ENCODE assay signal across 1 cellular context in genomic region chr16:67151431-67152097, GRCh38.
A peak's percentile ranks its signal among the peaks of the same experiment; 100 is the strongest.
TF ChIP-seq lines count a peak whose summit lies in the region.

No MANE protein-coding gene starts in this region.

TF ChIP-seq in H1, 55 proteins besides CTCF, POLR2A, EP300 and RAD21:
- TF ChIP-seq RNF2 (IDR thresholded peaks at IDR 0.05; ENCODE audit: borderline replicate concordance, low read depth, low read length, missing control alignments, poor library complexity, severe bottlenecking) (peak; percentile 45), TEAD4 (IDR thresholded peaks at IDR 0.05; ENCODE audit: low read depth, low read length) (no peak), BCL11A (IDR thresholded peaks at IDR 0.05; ENCODE audit: low read depth in 2 of 2, low read length in 2 of 2) (no peak)
